In the genomic region with DNA sequence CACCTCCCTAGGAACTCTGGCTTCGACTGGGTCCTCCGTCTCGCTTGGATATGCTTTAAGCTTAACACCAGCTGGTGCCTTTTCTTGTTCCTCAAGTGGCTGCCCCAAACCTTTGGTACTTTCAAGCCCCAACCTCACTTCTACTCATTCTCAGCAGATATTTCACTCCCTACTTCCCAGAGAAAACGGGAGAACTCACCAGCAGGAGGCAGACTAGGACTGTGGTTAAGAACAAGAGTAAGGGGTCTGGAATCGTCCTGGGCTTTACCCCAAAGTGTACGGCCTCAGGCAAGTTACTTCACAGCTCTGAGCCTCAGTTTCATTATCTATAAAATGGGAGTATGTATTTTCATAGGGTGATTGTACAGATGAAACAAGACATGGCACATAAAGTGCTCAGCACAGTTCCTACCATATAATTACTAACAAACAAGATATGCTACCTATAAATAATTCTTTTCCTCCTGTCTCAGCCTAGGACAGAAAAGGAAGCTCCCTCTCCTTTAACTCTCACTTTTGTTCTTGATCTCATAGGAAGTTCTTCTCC, we compare ENCODE assay signal across 8 cellular contexts. TPM values are rescaled to one million over a fixed set of nuclear protein-coding genes. Genes with fewer than 3 reads are reported as not detected.
DNase-seq lines count a peak whose midpoint lies in the region; ATAC-seq and TF ChIP-seq lines count a peak whose summit lies in the region.

No MANE protein-coding gene starts in this region.

- H3K36me3 Mint-ChIP-seq in activated naive CD8-positive, alpha-beta T cell treated with anti-CD3 and anti-CD28 coated beads, Interleukin-2, amount 50 U/mL, for 24 hours (ENCODE audit: low read depth) = no peaks in the 10 kb centered on the region

- no peaks in the 10 kb centered on the region for H3K4me1 Mint-ChIP-seq in activated naive CD8-positive, alpha-beta T cell treated with anti-CD3 and anti-CD28 coated beads, Interleukin-2, amount 50 U/mL, for 24 hours

- no peaks in the 10 kb centered on the region for H3K27me3 ChIP-seq in NT2/D1 (ENCODE audit: insufficient read depth, insufficient read length)
- no peaks in the 10 kb centered on the region for H3K27me3 ChIP-seq in fibroblast of lung (ENCODE audit: control insufficient read depth, insufficient read depth, low read length)
- peaks cover 0 to 31% (median 3%) of the 10 kb centered on the region in 3 donors for H3K27me3 ChIP-seq in psoas muscle (ENCODE audit: insufficient read depth in 3 of 3, low read length in 2 of 3)

- peaks cover 10% of the 10 kb centered on the region for H3K9me3 ChIP-seq in NT2/D1 (ENCODE audit: insufficient read depth, low read length)
- no peaks in the 10 kb centered on the region for H3K9me3 ChIP-seq in fibroblast of lung (ENCODE audit: control insufficient read depth, insufficient read depth, low read depth, low read length)
- H3K9me3 ChIP-seq in psoas muscle = no peaks in the 10 kb centered on the region

- intact Hi-C loops in psoas muscle (cut with DNase I) = no loop called here

- no peak overlapping the region for H3K27ac Mint-ChIP-seq in activated naive CD8-positive, alpha-beta T cell treated with anti-CD3 and anti-CD28 coated beads, Interleukin-2, amount 50 U/mL, for 24 hours

- H3K4me3 ChIP-seq in NT2/D1 (ENCODE audit: insufficient read length, low read depth) (no peak overlapping the region), fibroblast of lung (replicated peaks in 1 of 4; ENCODE audit: control extremely low read depth in 1 of 4, insufficient read depth in 1 of 4, low read depth in 3 of 4, low read length in 4 of 4) (no peak overlapping the region), psoas muscle (no peak overlapping the region)

- H2AFZ ChIP-seq in fibroblast of lung (ENCODE audit: low read length) = no peak overlapping the region

- WGBS in psoas muscle, 3 donors = 10 to 15% (median 13%) methylated on average over 6 of the region's 6 CpGs

- H3K27ac ChIP-seq in fibroblast of lung (ENCODE audit: insufficient read depth, low read length) = no peak overlapping the region
- no peak overlapping the region for H3K27ac ChIP-seq in psoas muscle

- no peaks in the 10 kb centered on the region for H3K36me3 ChIP-seq in NT2/D1 (ENCODE audit: insufficient read depth, insufficient read length, low read length)
- H3K36me3 ChIP-seq in fibroblast of lung (ENCODE audit: control insufficient read depth, insufficient read depth, low read length) = peaks cover under 1% of the 10 kb centered on the region
- H3K36me3 ChIP-seq in psoas muscle (ENCODE audit: insufficient read depth in 1 of 2, low read depth in 1 of 2) = no peaks in the 10 kb centered on the region

- H3K4me2 ChIP-seq in fibroblast of lung (ENCODE audit: extremely low read depth, insufficient read depth, low read length) = no peak overlapping the region

- no peak overlapping the region for H3K4me3 Mint-ChIP-seq in activated naive CD8-positive, alpha-beta T cell treated with anti-CD3 and anti-CD28 coated beads, Interleukin-2, amount 50 U/mL, for 24 hours

- TF ChIP-seq CTCF in fibroblast of lung (conservative IDR thresholded peaks at IDR 0.05 in 1 of 2, IDR thresholded peaks at IDR 0.05 in 1 of 2; ENCODE audit: low read depth in 1 of 2, low read length in 2 of 2) (peak; percentile 63 to 68), psoas muscle (IDR thresholded peaks at IDR 0.05) (peak; percentile 23)

- H3K9ac ChIP-seq in NT2/D1 (ENCODE audit: insufficient read length, low read depth) (no peak overlapping the region), fibroblast of lung (ENCODE audit: insufficient read depth, low read length) (no peak overlapping the region)

- ATAC-seq in psoas muscle = no peak
- ATAC-seq in activated naive CD8-positive, alpha-beta T cell treated with anti-CD3 and anti-CD28 coated beads, Interleukin-2, amount 50 U/mL, for 24 hours = no peak

- H3K27me3 Mint-ChIP-seq in activated naive CD8-positive, alpha-beta T cell treated with anti-CD3 and anti-CD28 coated beads, Interleukin-2, amount 50 U/mL, for 24 hours = peaks cover 38% of the 10 kb centered on the region

- DNase-seq in NCI-H345 (lab: John Stamatoyannopoulos, UW) (peak; percentile 21), NCI-H345 treated with DMSO at 0.1 percent for 48 hours (lab: John Stamatoyannopoulos, UW; ENCODE audit: unreplicated experiment) (no peak), NT2/D1 (ENCODE audit: low read depth, low spot score) (peak; percentile 63), fibroblast of lung (ENCODE audit: low read depth in 2 of 2) (peak; percentile 69 to 79), psoas muscle (no peak), GM19238 (ENCODE audit: insufficient read length, low spot score) (no peak), KG1 (lab: John Stamatoyannopoulos, UW) (no peak)
- DNase-seq in activated naive CD8-positive, alpha-beta T cell treated with anti-CD3 and anti-CD28 coated beads, Interleukin-2, amount 50 U/mL, for 24 hours = no peak

- peaks cover 6% of the 10 kb centered on the region for H3K9me3 Mint-ChIP-seq in activated naive CD8-positive, alpha-beta T cell treated with anti-CD3 and anti-CD28 coated beads, Interleukin-2, amount 50 U/mL, for 24 hours

- H3K79me2 ChIP-seq in fibroblast of lung (ENCODE audit: control insufficient read depth, insufficient read depth, low read length) = no peaks in the 10 kb centered on the region

- H3K4me1 ChIP-seq in NT2/D1 (ENCODE audit: insufficient read depth, insufficient read length) (no peaks in the 10 kb centered on the region), fibroblast of lung (ENCODE audit: control insufficient read depth, extremely low read depth, insufficient read depth, low read length) (peaks cover 28% of the 10 kb centered on the region), psoas muscle (no peaks in the 10 kb centered on the region)

- no peaks in the 10 kb centered on the region for H4K20me1 ChIP-seq in fibroblast of lung (ENCODE audit: control insufficient read depth, extremely low read depth, insufficient read depth, low read length)

RNA-seq across cellular contexts. Expression of gene PAMR1, which starts 37.8 kb away (rescaled TPM):
- 159 and 189 TPM in 2 replicates for total RNA-seq in fibroblast of lung
- 120 and 132 TPM in 2 replicates for polyA plus RNA-seq in fibroblast of lung
- 94.3 and 96.9 TPM in 2 replicates for polyA plus RNA-seq in fibroblast of lung (2012)
- polyA minus RNA-seq in fibroblast of lung (ENCODE audit: low replicate concordance) = 150 and 151 TPM in 2 replicates
- 1 to 10 TPM in 1 of 4 donors, under 1 TPM in 3; 0.37 to 1.9 (median 0.72) TPM for total RNA-seq in psoas muscle
- polyA plus RNA-seq in psoas muscle = under 1 TPM; 0.16 to 0.91 (median 0.72) TPM

Comparison
In these comparisons a context has a peak if more than half of its experiments do, and no peak if none do; other contexts are left out.
1. DNase-seq: peak in NCI-H345 (single experiment), NT2/D1 (single experiment) and fibroblast of lung (2 of 2); none in NCI-H345 treated with DMSO at 0.1 percent for 48 hours (single experiment), psoas muscle (0 of 2), GM19238 (single experiment), activated naive CD8-positive, alpha-beta T cell treated with anti-CD3 and anti-CD28 coated beads, Interleukin-2, amount 50 U/mL, for 24 hours (single experiment) and KG1 (single experiment).
2. RNA of gene PAMR1, which starts 37.8 kb away (total RNA-seq): 159 to 189 TPM in fibroblast of lung; 0.37 to 1.9 TPM in psoas muscle; every median in the first group is over 10 times any median in the second.